Comparison of ENCODE assay signal across 8 cellular contexts in genomic region chr1:119286587-119287181, GRCh38.
DNase-seq lines count a peak whose midpoint lies in the region; FAIRE-seq and TF ChIP-seq lines count a peak whose summit lies in the region.

No MANE protein-coding gene starts in this region.

- TF ChIP-seq CTCF in 22Rv1 (IDR thresholded peaks at IDR 0.05) = peak; percentile 74
- peak; percentile 79 for TF ChIP-seq CTCF in HFFc6 (IDR thresholded peaks at IDR 0.05)
- TF ChIP-seq CTCF in kidney (IDR thresholded peaks at IDR 0.05; ENCODE audit: borderline replicate concordance, extremely low read depth, insufficient read depth) = peak; percentile 79
- peak; percentile 12 to 42 (median 32) for TF ChIP-seq CTCF in uterus (IDR thresholded peaks at IDR 0.05)

- FAIRE-seq in kidney (lab: Jason Lieb, UNC) = no peak

- H3K4me1 ChIP-seq in kidney (ENCODE audit: control insufficient read depth in 1 of 2, insufficient read depth in 1 of 2, low read depth in 1 of 2, low read length in 2 of 2) (no peaks in the 10 kb centered on the region), uterus (no peaks in the 10 kb centered on the region)

- no peak overlapping the region for H3K4me3 Mint-ChIP-seq in HFFc6

- peaks cover 2% of the 10 kb centered on the region; the same call in 1 of the 2 replicates for H3K27me3 Mint-ChIP-seq in HFFc6 (ENCODE audit: insufficient read depth)

- H3K27ac Mint-ChIP-seq in HFFc6 = no peak overlapping the region

- no peaks in the 10 kb centered on the region for H3K27me3 ChIP-seq in uterus

- H3K9me3 ChIP-seq in kidney (ENCODE audit: control insufficient read depth in 1 of 2, low read length in 2 of 2) = no peaks in the 10 kb centered on the region
- H3K9me3 ChIP-seq in uterus = no peaks in the 10 kb centered on the region

- peak; percentile 87 for DNase-seq in ELF-1 (ENCODE audit: low read depth, low spot score)
- peak; percentile 16 for DNase-seq in HFFc6
- DNase-seq in NCI-H1694 treated with DMSO at 0.1 percent for 48 hours (lab: John Stamatoyannopoulos, UW) = peak; percentile 36
- peak; percentile 41 to 43 for DNase-seq in activated T-cell treated with anti-CD3 and anti-CD28 coated beads, Interleukin-2, amount 50 U/mL, for 48 hours
- DNase-seq in kidney = no peak
- no peak for DNase-seq in uterus
- DNase-seq in stimulated activated naive CD4-positive, alpha-beta T cell treated with Interleukin-2 at 50 U/mL for 16 hours (lab: John Stamatoyannopoulos, UW) = no peak

- no peaks in the 10 kb centered on the region for H3K36me3 Mint-ChIP-seq in HFFc6 (ENCODE audit: low read depth)

- H3K4me3 ChIP-seq in kidney (ENCODE audit: low read length in 2 of 2) = no peak overlapping the region
- H3K4me3 ChIP-seq in uterus = no peak overlapping the region

- H3K36me3 ChIP-seq in kidney (ENCODE audit: control insufficient read depth in 1 of 2, insufficient read depth in 2 of 2, low read length in 2 of 2) (no peaks in the 10 kb centered on the region), uterus (no peaks in the 10 kb centered on the region)

- no peak overlapping the region for H3K27ac ChIP-seq in 22Rv1
- no peak overlapping the region for H3K27ac ChIP-seq in kidney (ENCODE audit: low read depth in 2 of 2, low read length in 2 of 2)
- no peak overlapping the region for H3K27ac ChIP-seq in uterus

- no peak for TF ChIP-seq POLR2A in uterus (IDR thresholded peaks at IDR 0.05)

- intact Hi-C loops in kidney (cut with DNase I) = no loop called here
- intact Hi-C loops in uterus (cut with DNase I; ENCODE audit: low total_unique reads) = loop anchor here (10.0 kb wide), 1 partner anchor 78 kb away; the partner anchor contains the start of gene HAO2

- no peak overlapping the region for H3K9ac ChIP-seq in kidney (ENCODE audit: low read length in 2 of 2)

- peaks cover 26% of the 10 kb centered on the region for H3K4me1 Mint-ChIP-seq in HFFc6 (ENCODE audit: low read depth)

- no peaks in the 10 kb centered on the region for H3K9me3 Mint-ChIP-seq in HFFc6

Comparison
In these comparisons a context has a peak if more than half of its experiments do, and no peak if none do; other contexts are left out.
1. DNase-seq: peak in ELF-1 (single experiment), HFFc6 (single experiment), NCI-H1694 treated with DMSO at 0.1 percent for 48 hours (single experiment) and activated T-cell treated with anti-CD3 and anti-CD28 coated beads, Interleukin-2, amount 50 U/mL, for 48 hours (2 of 2); none in kidney (single experiment), uterus (0 of 2) and stimulated activated naive CD4-positive, alpha-beta T cell treated with Interleukin-2 at 50 U/mL for 16 hours (single experiment).
2. Peak in every context shown above with its lines, with median percentiles within 50 percentile points of each other: CTCF ChIP-seq.